ENCODE assay signal across 9 cellular contexts in the genomic region with DNA sequence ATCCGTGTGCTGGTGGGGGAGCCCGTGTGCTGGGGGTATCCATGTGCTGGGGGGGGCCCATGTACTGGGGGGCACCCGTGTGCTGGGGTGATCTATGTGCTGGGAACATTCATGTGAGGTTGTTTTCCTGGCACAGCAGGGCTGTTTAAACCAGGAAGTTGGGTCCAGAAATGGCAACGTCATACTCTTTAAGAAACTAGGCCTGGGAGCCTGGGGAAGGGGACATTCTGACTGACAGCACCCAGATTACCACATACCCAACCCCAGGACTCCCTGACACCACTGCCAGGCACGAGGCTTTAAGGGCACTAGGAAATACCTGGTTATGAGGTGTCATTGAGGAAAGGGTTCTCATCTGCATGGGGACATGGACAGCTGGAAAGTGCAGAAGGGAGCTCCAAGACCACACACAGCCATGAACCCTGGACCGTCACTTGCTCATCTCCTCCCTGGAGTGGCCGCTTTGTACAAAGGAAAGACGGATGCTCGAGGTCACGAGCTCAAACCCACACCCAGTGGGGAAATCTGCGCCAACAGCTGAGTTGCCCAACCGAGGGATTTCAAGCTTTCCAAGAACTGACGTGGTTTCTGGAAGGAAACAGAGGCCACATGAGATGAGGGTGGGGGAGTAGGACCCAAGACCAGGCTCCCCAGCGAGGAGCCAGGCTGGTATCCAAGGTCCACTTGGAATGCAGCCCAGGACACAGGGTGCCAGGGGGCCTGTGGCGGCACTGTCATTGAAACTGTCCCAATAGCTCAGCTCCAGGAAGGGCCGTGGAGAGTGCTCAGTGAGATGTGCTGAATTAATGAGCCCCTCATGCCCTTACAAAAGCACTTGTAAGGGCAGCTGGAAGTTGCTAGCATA. TPM values are rescaled to one million over a fixed set of nuclear protein-coding genes. Genes with fewer than 3 reads are reported as not detected.
DNase-seq lines count a peak whose midpoint lies in the region; ATAC-seq and TF ChIP-seq lines count a peak whose summit lies in the region.
"Had no signal": no experiment of that assay in that cellular context is flagged by ENCODE, and none has a peak within 500 bp of the region (broad histone marks: within the 10 kb centered on the region; RNA-seq: fewer than 3 reads in every experiment).

No MANE protein-coding gene starts in this region.

- no peak for ATAC-seq in foreskin keratinocyte

- TF ChIP-seq CTCF in H9 (conservative IDR thresholded peaks at IDR 0.05), result no peak
- no peak for TF ChIP-seq CTCF in astrocyte of the cerebellum (IDR thresholded peaks at IDR 0.05; ENCODE audit: low read depth, low read length, missing control alignments)
- TF ChIP-seq CTCF in smooth muscle cell (IDR thresholded peaks at IDR 0.05; ENCODE audit: borderline replicate concordance, insufficient read depth, poor library complexity, severe bottlenecking), result no peak
- no peak for TF ChIP-seq CTCF in foreskin keratinocyte (conservative IDR thresholded peaks at IDR 0.05)

- WGBS in H9 (ENCODE audit: extremely low coverage, insufficient read length, low lambda C conversion rate), result no CpG with 5 or more reads among the region's 16 CpGs
- WGBS in smooth muscle cell (ENCODE audit: low lambda C conversion rate), result 68% methylated on average over 14 of the region's 16 CpGs

- no peak overlapping the region for H2BK15ac ChIP-seq in H9 (ENCODE audit: low read depth, low read length)

- H3K79me2 ChIP-seq in H9 (ENCODE audit: insufficient read depth, low read length) (no peaks in the 10 kb centered on the region; the same call in 1 of the 2 replicates), smooth muscle cell (ENCODE audit: low read depth) (no peaks in the 10 kb centered on the region)

- H3K4me2 ChIP-seq in H9 (ENCODE audit: insufficient read depth, insufficient read length, low read length) (no peak overlapping the region), smooth muscle cell (no peak overlapping the region)

- no peak for DNase-seq in H9
- peak; percentile 65 for DNase-seq in astrocyte of the cerebellum (ENCODE audit: low read depth)
- DNase-seq in inferior parietal cortex (ENCODE audit: extremely low spot score), result peak; percentile 44
- DNase-seq in smooth muscle cell (lab: John Stamatoyannopoulos, UW; ENCODE audit: unreplicated experiment), result no peak
- no peak for DNase-seq in SHP77 (lab: John Stamatoyannopoulos, UW)
- no peak for DNase-seq in stimulated activated CD4-positive, alpha-beta T cell treated with anti-CD3 and anti-CD28 coated beads, Interleukin-12 subunit alpha, Interleukin-12 subunit beta, amount 100 ng/mL, for 4 hours
- DNase-seq in HUDEP-2 (lab: John Stamatoyannopoulos, UW; ENCODE audit: unreplicated experiment in 76 of 76), result no peak
- no peak for DNase-seq in foreskin keratinocyte

- H3K27ac ChIP-seq in H9 (ENCODE audit: insufficient read length, low read depth, low read length), result no peak overlapping the region
- H3K27ac ChIP-seq in smooth muscle cell (ENCODE audit: low read depth), result peak overlapping the region; percentile 17
- no peak overlapping the region for H3K27ac ChIP-seq in foreskin keratinocyte
- H3K27ac ChIP-seq: SJSA1 had no signal

- no peak overlapping the region for H2BK120ac ChIP-seq in H9 (ENCODE audit: low read depth, low read length, poor library complexity, severe bottlenecking)

- H3F3A ChIP-seq in smooth muscle cell (ENCODE audit: low read depth), result peaks cover 33% of the 10 kb centered on the region

- H3K18ac ChIP-seq in H9 (ENCODE audit: insufficient read length, low read depth, low read length), result no peak overlapping the region

- H4K5ac ChIP-seq in H9 (ENCODE audit: insufficient read length, low read depth, low read length), result no peak overlapping the region

- H4K8ac ChIP-seq in H9 (replicated peaks; ENCODE audit: insufficient read length, low read depth, low read length), result no peak overlapping the region

- H2BK12ac ChIP-seq in H9 (ENCODE audit: insufficient read length, low read depth, low read length), result no peak overlapping the region

- H3K9ac ChIP-seq in H9 (ENCODE audit: extremely low read depth, insufficient read length, low read length) (no peak overlapping the region), smooth muscle cell (ENCODE audit: low read depth) (no peak overlapping the region)

- H4K20me1 ChIP-seq in H9 (ENCODE audit: control insufficient read depth, insufficient read depth, insufficient read length), result no peaks in the 10 kb centered on the region
- H4K20me1 ChIP-seq in smooth muscle cell (ENCODE audit: low read depth), result peaks cover 13% of the 10 kb centered on the region

- H3K27me3 Mint-ChIP-seq in H9 (ENCODE audit: low read depth), result no peaks in the 10 kb centered on the region

- H3K9me3 ChIP-seq in H9 (ENCODE audit: control insufficient read depth, low read depth, low read length), result no peaks in the 10 kb centered on the region
- no peaks in the 10 kb centered on the region for H3K9me3 ChIP-seq in smooth muscle cell (replicated peaks; ENCODE audit: low read depth)
- H3K9me3 ChIP-seq: SJSA1 had no signal

- H3K23ac ChIP-seq in H9 (ENCODE audit: insufficient read length, low read depth, low read length), result no peak overlapping the region

- peak overlapping the region in 2 of 3 experiments; percentile 77 to 83; a peak in 3 of 7 replicates for H3K27ac Mint-ChIP-seq in H9

- 0 out of 2 replicates have a peak, but pooled peaks cover 1% of the 10 kb centered on the region for H3K4me1 ChIP-seq in H9 (ENCODE audit: insufficient read depth, low read length)
- no peaks in the 10 kb centered on the region for H3K4me1 ChIP-seq in smooth muscle cell (ENCODE audit: low read depth)
- no peaks in the 10 kb centered on the region for H3K4me1 ChIP-seq in foreskin keratinocyte

- peaks cover 0 to 21% (median 4%) of the 10 kb centered on the region in 3 experiments; a peak in 3 of 7 replicates for H3K36me3 Mint-ChIP-seq in H9 (ENCODE audit: insufficient read depth in 1 of 3, low read depth in 3 of 3)

- H3K27me3 ChIP-seq in H9 (ENCODE audit: insufficient read depth, low read length) (no peaks in the 10 kb centered on the region), smooth muscle cell (ENCODE audit: low read depth) (no peaks in the 10 kb centered on the region), foreskin keratinocyte (no peaks in the 10 kb centered on the region)

- in situ Hi-C loops in astrocyte of the cerebellum (cut with HindIII; ENCODE audit: low sequenced_read_pairs), result no loop called here

- H2AFZ ChIP-seq in H9 (ENCODE audit: low read length) (no peak overlapping the region), smooth muscle cell (ENCODE audit: low read depth) (no peak overlapping the region)

- H3K56ac ChIP-seq in H9 (ENCODE audit: insufficient read length, low read depth, low read length), result no peak overlapping the region

- H2BK20ac ChIP-seq in H9 (ENCODE audit: low read depth, low read length, poor library complexity, severe bottlenecking), result no peak overlapping the region

- no peak overlapping the region for H4K91ac ChIP-seq in H9 (ENCODE audit: insufficient read length, low read depth, low read length)

- no peak overlapping the region; a peak in 1 of 5 replicates for H3K4me3 Mint-ChIP-seq in H9

- H2AK5ac ChIP-seq in H9 (ENCODE audit: insufficient read length, low read length), result no peak overlapping the region

- H3K36me3 ChIP-seq in smooth muscle cell (ENCODE audit: low read depth), result no peaks in the 10 kb centered on the region
- H3K36me3 ChIP-seq: SJSA1 had no signal

- no peak overlapping the region for H2BK5ac ChIP-seq in H9 (ENCODE audit: insufficient read length, low read length)

- no peaks in the 10 kb centered on the region for H3K23me2 ChIP-seq in H9 (ENCODE audit: insufficient read length, low read depth, low read length, poor library complexity, severe bottlenecking)

- no peak overlapping the region for H3T11ph ChIP-seq in H9 (ENCODE audit: low read length)

- H3K4ac ChIP-seq in H9 (ENCODE audit: low read depth, low read length), result no peak overlapping the region

- no peaks in the 10 kb centered on the region for H3K9me3 Mint-ChIP-seq in H9

- H3K4me3 ChIP-seq in astrocyte of the cerebellum (ENCODE audit: low read depth, low read length) (no peak overlapping the region), smooth muscle cell (no peak overlapping the region)
- H3K4me3 ChIP-seq: SJSA1 had no signal

- peaks cover 8 to 12% of the 10 kb centered on the region in 2 experiments for H3K4me1 Mint-ChIP-seq in H9

- peaks cover 3% of the 10 kb centered on the region for H3K79me1 ChIP-seq in H9 (ENCODE audit: insufficient read depth, low read depth, low read length, poor library complexity, severe bottlenecking)

- H3K14ac ChIP-seq in H9 (ENCODE audit: insufficient read depth, low read length), result no peak overlapping the region

RNA-seq across cellular contexts. Expression of a gene that starts 40.9 kb away (rescaled TPM):
- total RNA-seq in H9 (2021), result 11.4 and 12.3 TPM in 2 replicates
- 12.6 and 18.0 TPM in 2 replicates for total RNA-seq in smooth muscle cell
- 12.9 and 21.8 TPM in 2 replicates for polyA plus RNA-seq in smooth muscle cell
- 3.5 and 4.4 TPM in 2 replicates for total RNA-seq in foreskin keratinocyte
- polyA plus RNA-seq in foreskin keratinocyte, result 3.8 TPM in 2 replicates

Comparison
In these comparisons a context has a peak if more than half of its experiments do, and no peak if none do; other contexts are left out.
1. DNase-seq: peak in astrocyte of the cerebellum (single experiment) and inferior parietal cortex (single experiment); none in H9 (single experiment), smooth muscle cell (single experiment), SHP77 (0 of 2), stimulated activated CD4-positive, alpha-beta T cell treated with anti-CD3 and anti-CD28 coated beads, Interleukin-12 subunit alpha, Interleukin-12 subunit beta, amount 100 ng/mL, for 4 hours (single experiment), HUDEP-2 (0 of 76) and foreskin keratinocyte (0 of 2).